In genomic region chr10:132544744-132545658, GRCh38 we compare ENCODE assay signal across 9 cellular contexts. TPM values are rescaled to one million over a fixed set of nuclear protein-coding genes. Genes with fewer than 3 reads are reported as not detected.
A peak's percentile ranks its signal among the peaks of the same experiment; 100 is the strongest.
DNase-seq lines count a peak whose midpoint lies in the region; ATAC-seq and TF ChIP-seq lines count a peak whose summit lies in the region.
"Had no signal": no experiment of that assay in that cellular context is flagged by ENCODE, and none has a peak within 500 bp of the region (broad histone marks: within the 10 kb centered on the region; RNA-seq: fewer than 3 reads in every experiment).

No MANE protein-coding gene starts in this region.

- no peaks in the 10 kb centered on the region for H3K27me3 ChIP-seq in vagina

- no peaks in the 10 kb centered on the region for H3K36me3 ChIP-seq in vagina

- H3K4me3 Mint-ChIP-seq in Calu3 (ENCODE audit: low read depth, unreplicated experiment) (peak overlapping the region; percentile 70), nephron (peak overlapping the region in 2 of 3 experiments; percentile 48 to 61)
- H3K4me3 Mint-ChIP-seq in central memory CD8-positive, alpha-beta T cell = peak overlapping the region; percentile 76

- peak overlapping the region in 1 of 2 donors; percentile 18 for H3K4me3 ChIP-seq in vagina

- no peaks in the 10 kb centered on the region for H3K9me3 ChIP-seq in vagina

- DNase-seq in Calu3 = no peak
- DNase-seq in MV-4-11 (lab: John Stamatoyannopoulos, UW) = peak; percentile 66
- no peak for DNase-seq in central memory CD8-positive, alpha-beta T cell (ENCODE audit: low spot score in 2 of 2)
- no peak for DNase-seq in vagina (ENCODE audit: extremely low spot score in 2 of 2)
- no peak for DNase-seq in GM10266 (ENCODE audit: extremely low spot score)
- DNase-seq in inferior parietal cortex (ENCODE audit: extremely low spot score) = no peak
- DNase-seq in mucosa of gallbladder (ENCODE audit: low spot score) = no peak
- DNase-seq: substantia nigra had no signal

- BruUV-seq in Calu3 (replicated peaks; lab: Mats Ljungman, UMichigan) = no TSS peak

- no peak for TF ChIP-seq POLR2A in vagina (IDR thresholded peaks at IDR 0.05)

- H3K27ac ChIP-seq in vagina = no peak overlapping the region

- H3K36me3 Mint-ChIP-seq in Calu3 (ENCODE audit: insufficient read depth, unreplicated experiment) (peaks cover 8% of the 10 kb centered on the region), nephron (ENCODE audit: low read depth) (no peaks in the 10 kb centered on the region)
- H3K36me3 Mint-ChIP-seq in central memory CD8-positive, alpha-beta T cell (ENCODE audit: insufficient read depth) = peaks cover 3% of the 10 kb centered on the region

- intact Hi-C loops in Calu3 (cut with micrococcal nuclease; ENCODE audit: unreplicated experiment) = no loop called here
- intact Hi-C loops in vagina (cut with DNase I) = no loop called here

- H3K9me3 Mint-ChIP-seq in Calu3 (ENCODE audit: low read depth, unreplicated experiment) = no peaks in the 10 kb centered on the region
- no peaks in the 10 kb centered on the region for H3K9me3 Mint-ChIP-seq in central memory CD8-positive, alpha-beta T cell
- no peaks in the 10 kb centered on the region for H3K9me3 Mint-ChIP-seq in nephron

- peak; percentile 35 for ATAC-seq in central memory CD8-positive, alpha-beta T cell (replicated peaks; ENCODE audit: extremely low read depth, poor library complexity, severe bottlenecking)

- peaks cover 80% of the 10 kb centered on the region for H3K4me1 ChIP-seq in vagina

- CTCF ChIA-PET in Calu3 (lab: Charles Lee) = no interaction called here

- H3K27me3 Mint-ChIP-seq in Calu3 (ENCODE audit: unreplicated experiment) (no peaks in the 10 kb centered on the region), nephron (ENCODE audit: low read depth) (peaks cover 4% of the 10 kb centered on the region)
- H3K27me3 Mint-ChIP-seq in central memory CD8-positive, alpha-beta T cell = no peaks in the 10 kb centered on the region

- H3K27ac Mint-ChIP-seq in Calu3 (ENCODE audit: unreplicated experiment) = no peak overlapping the region
- H3K27ac Mint-ChIP-seq in central memory CD8-positive, alpha-beta T cell (ENCODE audit: low read depth) = peak overlapping the region; percentile 60
- H3K27ac Mint-ChIP-seq in nephron = peak overlapping the region in 2 of 3 experiments; percentile 36 to 72

- TF ChIP-seq CTCF in Calu3 (IDR thresholded peaks at IDR 0.05; ENCODE audit: unreplicated experiment) (no peak), nephron (IDR thresholded peaks at IDR 0.05; ENCODE audit: unreplicated experiment in 3 of 3) (no peak), vagina (IDR thresholded peaks at IDR 0.05) (no peak), GM10266 (IDR thresholded peaks at IDR 0.05; ENCODE audit: control insufficient read depth, insufficient read depth, low read depth, missing control alignments) (no peak)

- H3K4me1 Mint-ChIP-seq in Calu3 (ENCODE audit: low read depth, unreplicated experiment) = peaks cover 7% of the 10 kb centered on the region
- H3K4me1 Mint-ChIP-seq in central memory CD8-positive, alpha-beta T cell = peaks cover 32% of the 10 kb centered on the region
- H3K4me1 Mint-ChIP-seq in nephron = peaks cover 29% of the 10 kb centered on the region

RNA-seq across cellular contexts. Expression of gene INPP5A, which starts 7.4 kb away (rescaled TPM):
- total RNA-seq in Calu3 (2022) (16.5 and 16.6 TPM in 2 replicates), vagina (24.3 TPM), mucosa of gallbladder (44.4 TPM)
